In genomic region chr16:68022728-68023537, GRCh38 we compare ENCODE assay signal across 8 cellular contexts. TPM values are rescaled to one million over a fixed set of nuclear protein-coding genes. Genes with fewer than 3 reads are reported as not detected.
DNase-seq lines count a peak whose midpoint lies in the region; ATAC-seq and TF ChIP-seq lines count a peak whose summit lies in the region.

Gene DDX28, minus strand, starts transcription at chr16:68023232. Its CDS starts 30 bp downstream, at chr16:68023202.
Gene DUS2, plus strand, starts transcription at chr16:68023284. Its CDS starts 14,740 bp downstream, at chr16:68038024.

- peaks cover 6% of the 10 kb centered on the region; the same call in 1 of the 2 replicates for H3F3A ChIP-seq in GM23338 (replicated peaks; ENCODE audit: low read depth)

- H3K9me3 Mint-ChIP-seq in GM23338: no peaks in the 10 kb centered on the region; the same call in 2 of the 3 replicates
- H3K9me3 Mint-ChIP-seq in natural killer cell treated with Interleukin-12 subunit alpha and Interleukin-12 subunit beta and Interleukin-15 and Interleukin-18, amount 100 ng/mL, for 72 hours: no peaks in the 10 kb centered on the region

- peaks cover 25% of the 10 kb centered on the region for H3K36me3 Mint-ChIP-seq in GM23338 (ENCODE audit: low read depth)
- H3K36me3 Mint-ChIP-seq in natural killer cell treated with Interleukin-12 subunit alpha and Interleukin-12 subunit beta and Interleukin-15 and Interleukin-18, amount 100 ng/mL, for 72 hours: peaks cover 5% of the 10 kb centered on the region

- peak within 1 kb of the TSS; percentile 99 for H3K4me2 ChIP-seq in GM23338

- DNase-seq in Daoy (ENCODE audit: low read depth) (peak; percentile 94), GM23338 (ENCODE audit: low spot score) (peak; percentile 96), LoVo (ENCODE audit: low spot score) (peak; percentile 89), SHP77 (lab: John Stamatoyannopoulos, UW) (peak; percentile 76 to 80), fibroblast of pulmonary artery (ENCODE audit: low read depth) (peak; percentile 94)
- DNase-seq in activated T-helper 9 cell treated with anti-CD3 and anti-CD28 coated beads, Interleukin-2, amount 50 U/mL, for 16 hours (ENCODE audit: low read depth): peak; percentile 91
- peak; percentile 93 for DNase-seq in natural killer cell treated with Interleukin-12 subunit alpha and Interleukin-12 subunit beta and Interleukin-15 and Interleukin-18, amount 100 ng/mL, for 72 hours (ENCODE audit: low spot score)
- peak; percentile 84 to 97 (median 90) for DNase-seq in stimulated activated naive CD4-positive, alpha-beta T cell (lab: John Stamatoyannopoulos, UW)

- no peaks in the 10 kb centered on the region for H3K9me2 ChIP-seq in GM23338 (ENCODE audit: insufficient read depth)

- H3K4me3 Mint-ChIP-seq in GM23338: peak within 1 kb of the TSS; percentile 100
- peak within 1 kb of the TSS; percentile 96 for H3K4me3 Mint-ChIP-seq in natural killer cell treated with Interleukin-12 subunit alpha and Interleukin-12 subunit beta and Interleukin-15 and Interleukin-18, amount 100 ng/mL, for 72 hours

- no peaks in the 10 kb centered on the region for H3K36me3 ChIP-seq in GM23338 (ENCODE audit: insufficient read depth)

- H3K27ac Mint-ChIP-seq in GM23338: peak within 1 kb of the TSS; percentile 99
- H3K27ac Mint-ChIP-seq in natural killer cell treated with Interleukin-12 subunit alpha and Interleukin-12 subunit beta and Interleukin-15 and Interleukin-18, amount 100 ng/mL, for 72 hours: peak within 1 kb of the TSS; percentile 88 to 100

- H2AFZ ChIP-seq in GM23338: peak within 1 kb of the TSS; percentile 97

- peaks cover 3% of the 10 kb centered on the region for H3K27me3 Mint-ChIP-seq in GM23338 (ENCODE audit: insufficient read depth, low read depth, poor library complexity)
- no peaks in the 10 kb centered on the region for H3K27me3 Mint-ChIP-seq in natural killer cell treated with Interleukin-12 subunit alpha and Interleukin-12 subunit beta and Interleukin-15 and Interleukin-18, amount 100 ng/mL, for 72 hours

- H3K27ac ChIP-seq in GM23338 (ENCODE audit: low read depth): peak within 1 kb of the TSS; percentile 97

- peak within 1 kb of the TSS; percentile 99 for H3K4me3 ChIP-seq in GM23338
- peak within 1 kb of the TSS; percentile 97 for H3K4me3 ChIP-seq in fibroblast of pulmonary artery (replicated peaks; ENCODE audit: low read depth, low read length)

- TF ChIP-seq CTCF in GM23338 (conservative IDR thresholded peaks at IDR 0.05; ENCODE audit: low read depth in 2 of 2) (no peak), fibroblast of pulmonary artery (IDR thresholded peaks at IDR 0.05; ENCODE audit: low read length, missing control alignments) (no peak)

- peaks cover 15% of the 10 kb centered on the region; the same call in 1 of the 2 replicates for H3K4me1 ChIP-seq in GM23338 (ENCODE audit: insufficient read depth)

- H3K79me2 ChIP-seq in GM23338 (replicated peaks; ENCODE audit: insufficient read depth): peaks cover 33% of the 10 kb centered on the region

- ATAC-seq in GM23338: peak; percentile 89
- ATAC-seq in natural killer cell treated with Interleukin-12 subunit alpha and Interleukin-12 subunit beta and Interleukin-15 and Interleukin-18, amount 100 ng/mL, for 72 hours: peak; percentile 96

- H4K20me1 ChIP-seq in GM23338 (replicated peaks; ENCODE audit: insufficient read depth): no peaks in the 10 kb centered on the region; the same call in 1 of the 2 replicates

- no peaks in the 10 kb centered on the region for H3K27me3 ChIP-seq in GM23338 (ENCODE audit: insufficient read depth)

- peaks cover 11% of the 10 kb centered on the region; the same call in 2 of the 3 replicates for H3K4me1 Mint-ChIP-seq in GM23338
- peaks cover 21 to 25% of the 10 kb centered on the region in 2 donors for H3K4me1 Mint-ChIP-seq in natural killer cell treated with Interleukin-12 subunit alpha and Interleukin-12 subunit beta and Interleukin-15 and Interleukin-18, amount 100 ng/mL, for 72 hours (ENCODE audit: low read depth in 2 of 2)

TF ChIP-seq in GM23338, 12 proteins besides CTCF, POLR2A, EP300 and RAD21 (continues in another document):
- TF ChIP-seq ZNF462 (CRISPR knock-in tag; IDR thresholded peaks at IDR 0.05): no peak
- TF ChIP-seq NANOG (IDR thresholded peaks at IDR 0.05; ENCODE audit: borderline replicate concordance): no peak
- TF ChIP-seq ETS1 (IDR thresholded peaks at IDR 0.05): peak; percentile 84
- no peak for TF ChIP-seq JUNB (IDR thresholded peaks at IDR 0.05; ENCODE audit: unreplicated experiment)
- TF ChIP-seq POLR2AphosphoS5 (IDR thresholded peaks at IDR 0.05; ENCODE audit: low read depth): peak; percentile 86
- no peak for TF ChIP-seq ZNF331 (CRISPR knock-in tag; IDR thresholded peaks at IDR 0.05; ENCODE audit: low read depth)
- peak; percentile 99 for TF ChIP-seq CREB1 (CRISPR knock-in tag; IDR thresholded peaks at IDR 0.05; ENCODE audit: low read depth)

RNA-seq across cellular contexts. Expression of gene DDX28, which starts in this region (rescaled TPM):
- 7.1 and 8.6 TPM in 2 replicates for total RNA-seq in Daoy (2014; rRNA removed; shearing (Covaris generic))
- total RNA-seq in GM23338 (2014; rRNA removed; shearing (Covaris generic)): 18.0 and 23.8 TPM in 2 replicates
- 11.9 and 12.2 TPM in 2 replicates for polyA plus RNA-seq in GM23338 (2016; fragmentation: Nextera tagmentation; extraction: Ambion mirVana)
- total RNA-seq in natural killer cell treated with Interleukin-12 subunit alpha and Interleukin-12 subunit beta and Interleukin-15 and Interleukin-18, amount 100 ng/mL, for 72 hours: 10 to 100 TPM; 16.2 to 20.1 TPM

RNA-seq across cellular contexts. Expression of gene DUS2, which starts in this region (rescaled TPM):
- total RNA-seq in Daoy (2014; rRNA removed; shearing (Covaris generic)): 15.9 and 19.8 TPM in 2 replicates
- 22.4 and 26.4 TPM in 2 replicates for total RNA-seq in GM23338 (2014; rRNA removed; shearing (Covaris generic))
- polyA plus RNA-seq in GM23338 (2016; fragmentation: Nextera tagmentation; extraction: Ambion mirVana): 12.8 and 13.3 TPM in 2 replicates
- 10 to 100 TPM; 23.3 to 43.5 TPM for total RNA-seq in natural killer cell treated with Interleukin-12 subunit alpha and Interleukin-12 subunit beta and Interleukin-15 and Interleukin-18, amount 100 ng/mL, for 72 hours

Comparison
In these comparisons a context has a peak if more than half of its experiments do, and no peak if none do; other contexts are left out.
1. Peak in every context shown above with its lines: DNase-seq, ATAC-seq, H3K4me3 ChIP-seq and H3K27ac ChIP-seq.